Comparison of ENCODE assay signal across 8 cellular contexts in the genomic region with DNA sequence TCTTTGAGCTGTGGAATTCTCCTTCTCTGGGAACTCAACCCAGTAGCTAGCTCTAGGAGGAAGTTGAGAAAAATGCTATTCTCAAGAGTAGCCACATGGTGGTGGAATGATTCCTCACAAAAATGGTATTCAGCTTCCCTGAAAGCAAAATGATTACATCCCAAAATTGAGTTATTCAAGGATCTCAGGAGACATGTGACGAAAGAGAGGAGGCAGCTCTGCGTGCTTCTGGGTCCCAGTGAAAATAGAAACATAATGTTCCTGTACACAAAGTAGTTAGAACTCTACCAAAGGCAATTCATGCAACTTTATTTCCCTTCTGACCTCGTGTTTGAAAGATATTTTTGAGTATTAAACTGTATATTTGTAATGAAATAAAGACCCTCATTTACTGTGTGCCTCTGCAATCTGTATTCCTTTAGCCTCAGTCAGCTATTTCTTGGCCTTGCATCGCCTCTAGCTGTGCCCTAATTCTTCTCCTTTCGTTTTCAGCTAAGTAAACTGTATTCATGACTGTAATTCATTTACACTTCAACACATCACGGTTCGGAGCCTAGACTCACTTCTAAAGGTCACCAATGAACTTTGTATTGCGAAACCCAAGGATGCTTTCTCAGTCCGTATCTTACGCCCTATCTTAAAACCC.
DNase-seq lines count a peak whose midpoint lies in the region; ATAC-seq and TF ChIP-seq lines count a peak whose summit lies in the region.

No MANE protein-coding gene starts in this region.

- H3K27ac ChIP-seq in SJSA1: peak overlapping the region; percentile 43

- peaks cover 12% of the 10 kb centered on the region for H3K4me1 ChIP-seq in SJSA1 (replicated peaks)

- peak; percentile 91 for DNase-seq in EL
- DNase-seq in SJSA1 (ENCODE audit: low read depth in 1 of 2, low spot score in 2 of 2): peak in 1 of 2 experiments; percentile 71
- peak; percentile 75 for DNase-seq in epithelial cell of proximal tubule (ENCODE audit: low read depth)
- DNase-seq in myocyte (ENCODE audit: low read depth): peak; percentile 77
- DNase-seq in T-helper 2 cell: no peak
- no peak for DNase-seq in NCI-H1092 (lab: John Stamatoyannopoulos, UW)

- no peaks in the 10 kb centered on the region for H3K9me3 ChIP-seq in SJSA1 (replicated peaks)

- ATAC-seq in HG03097 (IDR thresholded peaks at IDR 0.05; ENCODE audit: low FRiP score, unreplicated experiment) (peak; percentile 81), GM19397 (IDR thresholded peaks at IDR 0.05; ENCODE audit: unreplicated experiment) (no peak)

- no peaks in the 10 kb centered on the region for H3K36me3 ChIP-seq in SJSA1

- peak; percentile 72 for TF ChIP-seq CTCF in epithelial cell of proximal tubule (conservative IDR thresholded peaks at IDR 0.05; ENCODE audit: low read depth, low read length)

- H3K4me3 ChIP-seq in SJSA1 (no peak overlapping the region), epithelial cell of proximal tubule (ENCODE audit: low read depth, low read length) (peak overlapping the region; percentile 24)

- no peaks in the 10 kb centered on the region for H3K27me3 ChIP-seq in SJSA1 (replicated peaks)

Comparison
In these comparisons a context has a peak if more than half of its experiments do, and no peak if none do; other contexts are left out.
1. DNase-seq: peak in EL (single experiment), epithelial cell of proximal tubule (single experiment) and myocyte (single experiment); none in T-helper 2 cell (0 of 5) and NCI-H1092 (single experiment).